Comparison of ENCODE assay signal across 8 cellular contexts in genomic region chr2:225282858-225283693, GRCh38.
DNase-seq lines count a peak whose midpoint lies in the region; TF ChIP-seq lines count a peak whose summit lies in the region.

No MANE protein-coding gene starts in this region.

- TF ChIP-seq CTCF in AG04449 (IDR thresholded peaks at IDR 0.05; ENCODE audit: insufficient read depth, low read length, missing control alignments) (peak; percentile 77), GM06990 (IDR thresholded peaks at IDR 0.05; ENCODE audit: insufficient read depth, low read length, poor library complexity, severe bottlenecking) (peak; percentile 89)

- H3K36me3 ChIP-seq in GM06990 (ENCODE audit: control insufficient read depth, insufficient read depth, low read length): no peaks in the 10 kb centered on the region

- CTCF ChIA-PET in AG04449 (lab: Yijun Ruan, JAX): interaction anchor here (0.8 to 3.4 kb wide), 17 partner anchors 8 to 381 kb away, joined by 3 to 20 read pairs (median 3); no protein-coding TSS in a partner anchor

- no peaks in the 10 kb centered on the region for H3K27me3 ChIP-seq in GM06990 (replicated peaks; ENCODE audit: control insufficient read depth, insufficient read depth, low read length)

- no peak for DNase-seq in AG04449 (ENCODE audit: low read depth, low spot score)
- no peak for DNase-seq in GM06990 (ENCODE audit: extremely low read depth, insufficient read length)
- DNase-seq in H4 (ENCODE audit: low spot score): peak; percentile 37
- DNase-seq in KBM-7: peak; percentile 15
- DNase-seq in SK-N-DZ (ENCODE audit: low spot score): peak; percentile 52
- peak; percentile 53 for DNase-seq in fibroblast of peridontal ligament (ENCODE audit: extremely low read depth)
- DNase-seq in retina: peak; percentile 43
- no peak for DNase-seq in NCI-H524 treated with DMSO at 0.1 percent for 48 hours (lab: John Stamatoyannopoulos, UW)

- POLR2A ChIA-PET in AG04449 (lab: Yijun Ruan, JAX): no interaction called here

- H3K4me3 ChIP-seq in AG04449 (ENCODE audit: low read depth, low read length): no peak overlapping the region
- no peak overlapping the region for H3K4me3 ChIP-seq in GM06990 (replicated peaks; ENCODE audit: low read depth, low read length)

- in situ Hi-C loops in KBM-7 (cut with MboI; ENCODE audit: low pct_unique_long_range_greater_than_20kb, low sequenced_read_pairs): no loop called here

Comparison
In these comparisons a context has a peak if more than half of its experiments do, and no peak if none do; other contexts are left out.
1. DNase-seq: peak in H4 (single experiment), KBM-7 (single experiment), SK-N-DZ (single experiment), fibroblast of peridontal ligament (single experiment) and retina (single experiment); none in AG04449 (single experiment), GM06990 (single experiment) and NCI-H524 treated with DMSO at 0.1 percent for 48 hours (single experiment).